Comparison of ENCODE assay signal across 20 cellular contexts in the genomic region with DNA sequence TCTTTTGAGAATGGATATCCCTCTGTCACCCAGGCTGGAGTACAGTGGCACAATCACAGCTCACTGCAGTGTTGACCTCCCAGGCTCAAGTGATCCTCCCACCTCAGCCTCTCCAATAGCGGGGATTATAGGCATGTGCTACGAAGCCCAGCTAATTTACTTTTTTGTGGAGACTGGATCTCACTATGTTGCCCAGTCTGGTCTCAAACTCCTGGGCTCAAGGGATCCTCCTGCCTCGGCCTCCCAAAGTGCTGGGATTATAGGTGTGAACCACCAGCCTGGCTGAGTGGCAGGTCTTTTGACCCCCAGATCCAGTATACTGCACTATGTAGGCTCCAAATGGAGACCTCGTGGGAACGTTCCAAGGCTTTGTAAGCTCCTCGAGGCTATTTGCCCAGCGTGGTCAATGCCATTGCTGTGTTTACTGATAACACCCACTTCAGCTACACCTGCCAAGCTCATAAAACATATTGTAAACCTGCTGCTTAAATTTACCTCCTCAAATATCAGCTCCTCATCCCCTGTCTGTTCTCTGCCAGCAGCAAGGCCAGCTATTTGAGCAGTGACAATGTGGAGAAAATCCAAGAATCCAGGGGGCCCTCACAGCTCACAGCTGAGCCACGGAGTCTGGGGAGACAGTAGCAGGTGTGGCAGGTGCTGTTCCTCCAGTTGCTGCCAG. TPM values are rescaled to one million over a fixed set of nuclear protein-coding genes. Genes with fewer than 3 reads are reported as not detected.
DNase-seq lines count a peak whose midpoint lies in the region; ATAC-seq, FAIRE-seq and TF ChIP-seq lines count a peak whose summit lies in the region.
"Had no signal": no experiment of that assay in that cellular context is flagged by ENCODE, and none has a peak within 500 bp of the region (broad histone marks: within the 10 kb centered on the region; RNA-seq: fewer than 3 reads in every experiment).

No MANE protein-coding gene starts in this region.

- H3K36me3 ChIP-seq in body of pancreas (replicated peaks in 1 of 2; ENCODE audit: insufficient read depth in 1 of 2, low read depth in 2 of 2) (no peaks in the 10 kb centered on the region), uterus (no peaks in the 10 kb centered on the region)
- H3K36me3 ChIP-seq: transverse colon had no signal

- H3K4me3 Mint-ChIP-seq in naive thymus-derived CD8-positive, alpha-beta T cell = no peak overlapping the region
- H3K4me3 Mint-ChIP-seq: activated CD4-positive, alpha-beta T cell treated with anti-CD3 and anti-CD28 coated beads, Interleukin-2, amount 10 ng/mL, durations not matched to agents 24 days and 14 days; activated naive CD4-positive, alpha-beta T cell treated with anti-CD3 and anti-CD28 coated beads, Interleukin-2, amount 10 ng/mL, durations not matched to agents 7 days and 5 days; CD4-positive, alpha-beta T cell; stimulated activated memory B cell treated with anti-CD40 and anti-IgM and Interleukin-4, amounts not matched to agents 10 μg/mL and 1 μg/mL and 100 μg/mL, for 72 hours had no signal

- H3K27me3 ChIP-seq in body of pancreas (no peaks in the 10 kb centered on the region), uterus (no peaks in the 10 kb centered on the region)
- H3K27me3 ChIP-seq: transverse colon had no signal

- H3K27ac ChIP-seq in C4-2B (0 out of 2 replicates have a peak overlapping the region, but pooled peaks have one; percentile 3), body of pancreas (peak overlapping the region; percentile 25 to 63 (median 55)), uterus (no peak overlapping the region)
- H3K27ac ChIP-seq: GM23248, transverse colon had no signal

- FAIRE-seq in GM12891 (lab: Jason Lieb, UNC) = no peak
- FAIRE-seq: colon, frontal cortex had no signal

- H3K4me3 ChIP-seq in body of pancreas = no peak overlapping the region
- no peak overlapping the region for H3K4me3 ChIP-seq in uterus
- H3K4me3 ChIP-seq: GM23248, smooth muscle cell, transverse colon had no signal

- H3K4me1 ChIP-seq in body of pancreas = peaks cover 71% of the 10 kb centered on the region
- peaks cover 0 to 4% of the 10 kb centered on the region in 2 donors for H3K4me1 ChIP-seq in uterus

- TF ChIP-seq POLR2A in body of pancreas (IDR thresholded peaks at IDR 0.05) = no peak
- TF ChIP-seq POLR2A in uterus (IDR thresholded peaks at IDR 0.05) = no peak
- TF ChIP-seq POLR2A in GM12891 (IDR thresholded peaks at IDR 0.05; ENCODE audit: low read depth, low read length) = no peak

- no peaks in the 10 kb centered on the region for H3K36me3 Mint-ChIP-seq in naive thymus-derived CD8-positive, alpha-beta T cell
- H3K36me3 Mint-ChIP-seq: activated naive CD4-positive, alpha-beta T cell treated with anti-CD3 and anti-CD28 coated beads, Interleukin-2, amount 10 ng/mL, durations not matched to agents 7 days and 5 days; stimulated activated memory B cell treated with anti-CD40 and anti-IgM and Interleukin-4, amounts not matched to agents 10 μg/mL and 1 μg/mL and 100 μg/mL, for 72 hours had no signal

- H3K27me3 Mint-ChIP-seq in naive thymus-derived CD8-positive, alpha-beta T cell = peaks cover 0 to 10% (median 5%) of the 10 kb centered on the region in 5 donors
- H3K27me3 Mint-ChIP-seq: CD4-positive, alpha-beta T cell had no signal

- POLR2A ChIA-PET in naive thymus-derived CD8-positive, alpha-beta T cell (lab: Charles Lee) = no interaction called here

- 35 to 39% methylated on average over 6 to 8 of the region's 8 CpGs for WGBS in body of pancreas, 2 donors

- no peak for ATAC-seq in body of pancreas
- ATAC-seq in naive thymus-derived CD8-positive, alpha-beta T cell = no peak
- ATAC-seq: SK-N-SH treated with all-trans-retinoic acid at 6 μM for 48 hours; stimulated activated memory B cell treated with anti-CD40 and anti-IgM and Interleukin-4, amounts not matched to agents 10 μg/mL and 1 μg/mL and 100 μg/mL, for 72 hours had no signal

- intact Hi-C loops in body of pancreas (cut with DNase I) (no loop called here), uterus (cut with DNase I; ENCODE audit: low total_unique reads) (no loop called here)

- no peaks in the 10 kb centered on the region for H3K9me3 Mint-ChIP-seq in naive thymus-derived CD8-positive, alpha-beta T cell
- H3K9me3 Mint-ChIP-seq: activated CD4-positive, alpha-beta T cell treated with anti-CD3 and anti-CD28 coated beads, Interleukin-2, amount 10 ng/mL, durations not matched to agents 24 days and 14 days; activated naive CD4-positive, alpha-beta T cell treated with anti-CD3 and anti-CD28 coated beads, Interleukin-2, amount 10 ng/mL, durations not matched to agents 7 days and 5 days; CD4-positive, alpha-beta T cell; stimulated activated memory B cell treated with anti-CD40 and anti-IgM and Interleukin-4, amounts not matched to agents 10 μg/mL and 1 μg/mL and 100 μg/mL, for 72 hours had no signal

- peaks cover 0 to 17% (median 0%) of the 10 kb centered on the region in 4 donors for H3K4me1 Mint-ChIP-seq in naive thymus-derived CD8-positive, alpha-beta T cell
- H3K4me1 Mint-ChIP-seq: stimulated activated memory B cell treated with anti-CD40 and anti-IgM and Interleukin-4, amounts not matched to agents 10 μg/mL and 1 μg/mL and 100 μg/mL, for 72 hours had no signal

- H3K27ac Mint-ChIP-seq in naive thymus-derived CD8-positive, alpha-beta T cell = peak overlapping the region in 1 of 10 donors; percentile 21
- H3K27ac Mint-ChIP-seq: activated CD4-positive, alpha-beta T cell treated with anti-CD3 and anti-CD28 coated beads, Interleukin-2, amount 10 ng/mL, durations not matched to agents 24 days and 14 days; CD4-positive, alpha-beta T cell; stimulated activated memory B cell treated with anti-CD40 and anti-IgM and Interleukin-4, amounts not matched to agents 10 μg/mL and 1 μg/mL and 100 μg/mL, for 72 hours had no signal

- DNase-seq in NCI-H1105 treated with DMSO at 0.1 percent for 48 hours (lab: John Stamatoyannopoulos, UW) (peak; percentile 86), NCI-H345 (lab: John Stamatoyannopoulos, UW) (peak; percentile 86), body of pancreas (peak in 3 of 4 donors; percentile 68 to 74 (median 68)), uterus (no peak), GM12891 (ENCODE audit: insufficient read length, low spot score) (no peak), islet precursor cell (no peak)
- no peak for DNase-seq in naive thymus-derived CD8-positive, alpha-beta T cell
- DNase-seq: activated CD4-positive, alpha-beta T cell treated with anti-CD3 and anti-CD28 coated beads, Interleukin-2, amount 10 ng/mL, durations not matched to agents 24 days and 14 days; activated naive CD4-positive, alpha-beta T cell treated with anti-CD3 and anti-CD28 coated beads, Interleukin-2, amount 10 ng/mL, durations not matched to agents 7 days and 5 days; CD4-positive, alpha-beta T cell; GM23248; Kasumi-1; NCI-H226; transverse colon had no signal

- H3K9me3 ChIP-seq in body of pancreas (no peaks in the 10 kb centered on the region), uterus (no peaks in the 10 kb centered on the region)
- H3K9me3 ChIP-seq: transverse colon had no signal

- TF ChIP-seq CTCF in C4-2B (conservative IDR thresholded peaks at IDR 0.05) (no peak), body of pancreas (IDR thresholded peaks at IDR 0.05) (no peak), uterus (IDR thresholded peaks at IDR 0.05) (no peak)

TF ChIP-seq in GM12891, 5 proteins besides CTCF, POLR2A, EP300 and RAD21:
- TF ChIP-seq POU2F2 (IDR thresholded peaks at IDR 0.05; ENCODE audit: low read depth, low read length) (no peak), SPI1 (IDR thresholded peaks at IDR 0.05; ENCODE audit: low read depth, low read length) (no peak)
TF ChIP-seq in GM12891: peak in this region for 0.

RNA-seq across cellular contexts. Expression of a gene that starts 16.2 kb away (rescaled TPM):
- total RNA-seq in body of pancreas (100 to 1,000 TPM; 120 to 205 TPM), uterus (10 to 100 TPM in 2 of 4 donors, 1 to 10 TPM in 2; 3.2 to 44.2 (median 17.4) TPM)
- 1.3 TPM for polyA plus RNA-seq in GM12891 (2012; ENCODE audit: low read depth, missing spikeins)
- total RNA-seq in naive thymus-derived CD8-positive, alpha-beta T cell = under 1 TPM; 0.36 to 0.44 TPM
- polyA plus RNA-seq in naive thymus-derived CD8-positive, alpha-beta T cell = under 1 TPM in 1 of 3 donors, not detected in 2; 0.23 TPM
- total RNA-seq: CD4-positive, alpha-beta T cell had no signal

Comparison
In these comparisons a context has a peak if more than half of its experiments do, and no peak if none do; other contexts are left out.
1. H3K27ac ChIP-seq: peak in C4-2B (single experiment) and body of pancreas (4 of 4); none in uterus (0 of 2).
2. DNase-seq: peak in NCI-H1105 treated with DMSO at 0.1 percent for 48 hours (single experiment), NCI-H345 (single experiment) and body of pancreas (3 of 4); none in uterus (0 of 2), GM12891 (single experiment), islet precursor cell (single experiment) and naive thymus-derived CD8-positive, alpha-beta T cell (0 of 10).